Comparison of ENCODE assay signal across 14 cellular contexts in genomic region chr22:22748756-22749155, GRCh38.
"Had no signal": no experiment of that assay in that cellular context is flagged by ENCODE, and none has a peak within 500 bp of the region (broad histone marks: within the 10 kb centered on the region; RNA-seq: fewer than 3 reads in every experiment).

No MANE protein-coding gene starts in this region.

- H3K4me1 Mint-ChIP-seq: endodermal cell had no signal

- H3K27me3 Mint-ChIP-seq: activated CD4-positive, alpha-beta memory T cell treated with anti-CD3 and anti-CD28 coated beads for 36 hours; activated CD4-positive, alpha-beta T cell treated with anti-CD3 and anti-CD28 coated beads for 36 hours; activated CD4-positive, alpha-beta T cell treated with anti-CD3 and anti-CD28 coated beads, Interleukin-2, amount 10 ng/mL, durations not matched to agents 24 days and 14 days; activated naive CD8-positive, alpha-beta T cell had no signal

- H3K27ac Mint-ChIP-seq: activated CD4-positive, alpha-beta memory T cell treated with anti-CD3 and anti-CD28 coated beads for 36 hours; activated CD4-positive, alpha-beta T cell treated with anti-CD3 and anti-CD28 coated beads for 36 hours; activated CD4-positive, alpha-beta T cell treated with anti-CD3 and anti-CD28 coated beads, Interleukin-2, amount 10 ng/mL, durations not matched to agents 24 days and 14 days; activated CD8-positive, alpha-beta memory T cell treated with anti-CD3 and anti-CD28 coated beads, Interleukin-2, amount 10 ng/mL, durations not matched to agents 7 days and 5 days; activated CD8-positive, alpha-beta T cell treated with anti-CD3 and anti-CD28 coated beads, Interleukin-2, amount 10 ng/mL, durations not matched to agents 7 days and 5 days; activated naive CD8-positive, alpha-beta T cell; activated T-cell treated with anti-CD3 and anti-CD28 coated beads, Interleukin-2, amount 50 U/mL, for 72 hours; endodermal cell had no signal

- H3K9me3 Mint-ChIP-seq: activated CD4-positive, alpha-beta memory T cell treated with anti-CD3 and anti-CD28 coated beads for 36 hours; activated CD4-positive, alpha-beta T cell treated with anti-CD3 and anti-CD28 coated beads, Interleukin-2, amount 10 ng/mL, durations not matched to agents 24 days and 14 days; activated T-cell treated with anti-CD3 and anti-CD28 coated beads, Interleukin-2, amount 50 U/mL, for 72 hours; endodermal cell had no signal

- FAIRE-seq: colon had no signal

- DNase-seq: activated CD4-positive, CD25-positive, alpha-beta regulatory T cell; activated gamma-delta T cell; activated naive CD4-positive, alpha-beta T cell treated with anti-CD3 and anti-CD28 coated beads, Interleukin-2, amount 50 U/mL, for 16 hours; cortex of kidney; effector CD8-positive, alpha-beta T cell had no signal

- H3K4me3 Mint-ChIP-seq: activated CD4-positive, alpha-beta memory T cell treated with anti-CD3 and anti-CD28 coated beads for 36 hours; activated CD4-positive, alpha-beta T cell treated with anti-CD3 and anti-CD28 coated beads for 36 hours; activated CD4-positive, alpha-beta T cell treated with anti-CD3 and anti-CD28 coated beads, Interleukin-2, amount 10 ng/mL, durations not matched to agents 24 days and 14 days; activated CD8-positive, alpha-beta memory T cell treated with anti-CD3 and anti-CD28 coated beads, Interleukin-2, amount 10 ng/mL, durations not matched to agents 7 days and 5 days; activated CD8-positive, alpha-beta T cell treated with anti-CD3 and anti-CD28 coated beads, Interleukin-2, amount 10 ng/mL, durations not matched to agents 7 days and 5 days; activated naive CD8-positive, alpha-beta T cell; activated T-cell treated with anti-CD3 and anti-CD28 coated beads, Interleukin-2, amount 50 U/mL, for 72 hours; endodermal cell had no signal
